ENCODE assay signal across 1 cellular context in the genomic region with DNA sequence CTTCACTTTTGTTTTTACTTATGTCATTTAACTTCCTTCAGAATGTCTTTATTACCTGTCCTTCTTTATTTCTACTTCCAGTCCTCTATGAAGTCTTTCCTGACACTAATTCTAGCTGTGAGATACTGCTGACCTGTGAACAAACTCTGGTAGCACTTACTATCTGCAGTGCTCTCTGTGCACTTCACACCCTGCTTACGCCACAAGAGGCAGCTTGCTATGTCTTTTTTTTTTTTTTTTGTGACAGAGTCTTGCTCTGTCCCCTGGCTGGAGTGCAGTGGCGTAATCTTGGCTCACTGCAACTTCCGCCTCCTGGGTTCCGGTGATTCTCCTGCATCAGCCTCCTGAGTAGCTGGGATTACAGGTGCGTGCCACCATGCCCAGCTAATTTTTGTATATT.
A peak's percentile ranks its signal among the peaks of the same experiment; 100 is the strongest.
TF ChIP-seq lines count a peak whose summit lies in the region.

No MANE protein-coding gene starts in this region.

TF ChIP-seq in HepG2, 621 proteins besides CTCF, POLR2A, EP300 and RAD21 (continued from another document and continues in another):
- TF ChIP-seq, protein P1, sequence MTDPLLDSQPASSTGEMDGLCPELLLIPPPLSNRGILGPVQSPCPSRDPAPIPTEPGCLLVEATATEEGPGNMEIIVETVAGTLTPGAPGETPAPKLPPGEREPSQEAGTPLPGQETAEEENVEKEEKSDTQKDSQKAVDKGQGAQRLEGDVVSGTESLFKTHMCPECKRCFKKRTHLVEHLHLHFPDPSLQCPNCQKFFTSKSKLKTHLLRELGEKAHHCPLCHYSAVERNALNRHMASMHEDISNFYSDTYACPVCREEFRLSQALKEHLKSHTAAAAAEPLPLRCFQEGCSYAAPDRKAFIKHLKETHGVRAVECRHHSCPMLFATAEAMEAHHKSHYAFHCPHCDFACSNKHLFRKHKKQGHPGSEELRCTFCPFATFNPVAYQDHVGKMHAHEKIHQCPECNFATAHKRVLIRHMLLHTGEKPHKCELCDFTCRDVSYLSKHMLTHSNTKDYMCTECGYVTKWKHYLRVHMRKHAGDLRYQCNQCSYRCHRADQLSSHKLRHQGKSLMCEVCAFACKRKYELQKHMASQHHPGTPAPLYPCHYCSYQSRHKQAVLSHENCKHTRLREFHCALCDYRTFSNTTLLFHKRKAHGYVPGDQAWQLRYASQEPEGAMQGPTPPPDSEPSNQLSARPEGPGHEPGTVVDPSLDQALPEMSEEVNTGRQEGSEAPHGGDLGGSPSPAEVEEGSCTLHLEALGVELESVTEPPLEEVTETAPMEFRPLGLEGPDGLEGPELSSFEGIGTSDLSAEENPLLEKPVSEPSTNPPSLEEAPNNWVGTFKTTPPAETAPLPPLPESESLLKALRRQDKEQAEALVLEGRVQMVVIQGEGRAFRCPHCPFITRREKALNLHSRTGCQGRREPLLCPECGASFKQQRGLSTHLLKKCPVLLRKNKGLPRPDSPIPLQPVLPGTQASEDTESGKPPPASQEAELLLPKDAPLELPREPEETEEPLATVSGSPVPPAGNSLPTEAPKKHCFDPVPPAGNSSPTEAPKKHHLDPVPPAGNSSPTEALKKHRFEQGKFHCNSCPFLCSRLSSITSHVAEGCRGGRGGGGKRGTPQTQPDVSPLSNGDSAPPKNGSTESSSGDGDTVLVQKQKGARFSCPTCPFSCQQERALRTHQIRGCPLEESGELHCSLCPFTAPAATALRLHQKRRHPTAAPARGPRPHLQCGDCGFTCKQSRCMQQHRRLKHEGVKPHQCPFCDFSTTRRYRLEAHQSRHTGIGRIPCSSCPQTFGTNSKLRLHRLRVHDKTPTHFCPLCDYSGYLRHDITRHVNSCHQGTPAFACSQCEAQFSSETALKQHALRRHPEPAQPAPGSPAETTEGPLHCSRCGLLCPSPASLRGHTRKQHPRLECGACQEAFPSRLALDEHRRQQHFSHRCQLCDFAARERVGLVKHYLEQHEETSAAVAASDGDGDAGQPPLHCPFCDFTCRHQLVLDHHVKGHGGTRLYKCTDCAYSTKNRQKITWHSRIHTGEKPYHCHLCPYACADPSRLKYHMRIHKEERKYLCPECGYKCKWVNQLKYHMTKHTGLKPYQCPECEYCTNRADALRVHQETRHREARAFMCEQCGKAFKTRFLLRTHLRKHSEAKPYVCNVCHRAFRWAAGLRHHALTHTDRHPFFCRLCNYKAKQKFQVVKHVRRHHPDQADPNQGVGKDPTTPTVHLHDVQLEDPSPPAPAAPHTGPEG (CRISPR knock-in tag; IDR thresholded peaks at IDR 0.05) = no peak
- TF ChIP-seq NFE2L1 (CRISPR knock-in tag; IDR thresholded peaks at IDR 0.05; ENCODE audit: borderline replicate concordance) = no peak
- no peak for TF ChIP-seq NPAS2 (CRISPR knock-in tag; IDR thresholded peaks at IDR 0.05; ENCODE audit: borderline replicate concordance)
- TF ChIP-seq, protein P2, sequence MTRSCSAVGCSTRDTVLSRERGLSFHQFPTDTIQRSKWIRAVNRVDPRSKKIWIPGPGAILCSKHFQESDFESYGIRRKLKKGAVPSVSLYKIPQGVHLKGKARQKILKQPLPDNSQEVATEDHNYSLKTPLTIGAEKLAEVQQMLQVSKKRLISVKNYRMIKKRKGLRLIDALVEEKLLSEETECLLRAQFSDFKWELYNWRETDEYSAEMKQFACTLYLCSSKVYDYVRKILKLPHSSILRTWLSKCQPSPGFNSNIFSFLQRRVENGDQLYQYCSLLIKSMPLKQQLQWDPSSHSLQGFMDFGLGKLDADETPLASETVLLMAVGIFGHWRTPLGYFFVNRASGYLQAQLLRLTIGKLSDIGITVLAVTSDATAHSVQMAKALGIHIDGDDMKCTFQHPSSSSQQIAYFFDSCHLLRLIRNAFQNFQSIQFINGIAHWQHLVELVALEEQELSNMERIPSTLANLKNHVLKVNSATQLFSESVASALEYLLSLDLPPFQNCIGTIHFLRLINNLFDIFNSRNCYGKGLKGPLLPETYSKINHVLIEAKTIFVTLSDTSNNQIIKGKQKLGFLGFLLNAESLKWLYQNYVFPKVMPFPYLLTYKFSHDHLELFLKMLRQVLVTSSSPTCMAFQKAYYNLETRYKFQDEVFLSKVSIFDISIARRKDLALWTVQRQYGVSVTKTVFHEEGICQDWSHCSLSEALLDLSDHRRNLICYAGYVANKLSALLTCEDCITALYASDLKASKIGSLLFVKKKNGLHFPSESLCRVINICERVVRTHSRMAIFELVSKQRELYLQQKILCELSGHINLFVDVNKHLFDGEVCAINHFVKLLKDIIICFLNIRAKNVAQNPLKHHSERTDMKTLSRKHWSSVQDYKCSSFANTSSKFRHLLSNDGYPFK (CRISPR knock-in tag; IDR thresholded peaks at IDR 0.05; ENCODE audit: borderline replicate concordance) = no peak
- no peak for TF ChIP-seq HMG20B (CRISPR knock-in tag; conservative IDR thresholded peaks at IDR 0.05)
- TF ChIP-seq ZNF878 (CRISPR knock-in tag; IDR thresholded peaks at IDR 0.05) = 0 out of 2 replicates have a peak, but pooled peaks have one; percentile 29
- TF ChIP-seq ZNF660 (CRISPR knock-in tag; IDR thresholded peaks at IDR 0.05; ENCODE audit: borderline replicate concordance, low read depth) = no peak
- TF ChIP-seq ZNF331 (CRISPR knock-in tag; IDR thresholded peaks at IDR 0.05) = no peak; the same call in 1 of the 2 replicates
- TF ChIP-seq KDM4B (CRISPR knock-in tag; IDR thresholded peaks at IDR 0.05) = no peak
- no peak for TF ChIP-seq GATA4 (IDR thresholded peaks at IDR 0.05; ENCODE audit: borderline replicate concordance, low read depth)
- no peak for TF ChIP-seq ZSCAN25 (CRISPR knock-in tag; IDR thresholded peaks at IDR 0.05)
- TF ChIP-seq HOXA7 (CRISPR knock-in tag; IDR thresholded peaks at IDR 0.05) = no peak
- TF ChIP-seq FOXK2 (IDR thresholded peaks at IDR 0.05) = no peak
- TF ChIP-seq, protein P3, sequence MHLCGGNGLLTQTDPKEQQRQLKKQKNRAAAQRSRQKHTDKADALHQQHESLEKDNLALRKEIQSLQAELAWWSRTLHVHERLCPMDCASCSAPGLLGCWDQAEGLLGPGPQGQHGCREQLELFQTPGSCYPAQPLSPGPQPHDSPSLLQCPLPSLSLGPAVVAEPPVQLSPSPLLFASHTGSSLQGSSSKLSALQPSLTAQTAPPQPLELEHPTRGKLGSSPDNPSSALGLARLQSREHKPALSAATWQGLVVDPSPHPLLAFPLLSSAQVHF (CRISPR knock-in tag; IDR thresholded peaks at IDR 0.05) = no peak
- no peak for TF ChIP-seq GTF2F1 (IDR thresholded peaks at IDR 0.05; ENCODE audit: low read length)
- no peak for TF ChIP-seq SYNCRIP (IDR thresholded peaks at IDR 0.05; ENCODE audit: insufficient read depth, low read depth, low read length)
- TF ChIP-seq, protein P4, sequence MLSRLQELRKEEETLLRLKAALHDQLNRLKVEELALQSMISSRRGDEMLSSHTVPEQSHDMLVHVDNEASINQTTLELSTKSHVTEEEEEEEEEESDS (CRISPR knock-in tag; IDR thresholded peaks at IDR 0.05; ENCODE audit: borderline replicate concordance) = no peak
- TF ChIP-seq, protein P5, sequence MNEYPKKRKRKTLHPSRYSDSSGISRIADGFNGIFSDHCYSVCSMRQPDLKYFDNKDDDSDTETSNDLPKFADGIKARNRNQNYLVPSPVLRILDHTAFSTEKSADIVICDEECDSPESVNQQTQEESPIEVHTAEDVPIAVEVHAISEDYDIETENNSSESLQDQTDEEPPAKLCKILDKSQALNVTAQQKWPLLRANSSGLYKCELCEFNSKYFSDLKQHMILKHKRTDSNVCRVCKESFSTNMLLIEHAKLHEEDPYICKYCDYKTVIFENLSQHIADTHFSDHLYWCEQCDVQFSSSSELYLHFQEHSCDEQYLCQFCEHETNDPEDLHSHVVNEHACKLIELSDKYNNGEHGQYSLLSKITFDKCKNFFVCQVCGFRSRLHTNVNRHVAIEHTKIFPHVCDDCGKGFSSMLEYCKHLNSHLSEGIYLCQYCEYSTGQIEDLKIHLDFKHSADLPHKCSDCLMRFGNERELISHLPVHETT (CRISPR knock-in tag; conservative IDR thresholded peaks at IDR 0.05) = no peak
- no peak for TF ChIP-seq HMG20A (CRISPR knock-in tag; IDR thresholded peaks at IDR 0.05; ENCODE audit: borderline replicate concordance)
- no peak for TF ChIP-seq SRSF9 (IDR thresholded peaks at IDR 0.05; ENCODE audit: borderline replicate concordance, insufficient read depth, low read depth, low read length, poor library complexity, severe bottlenecking)
- TF ChIP-seq, protein P6, sequence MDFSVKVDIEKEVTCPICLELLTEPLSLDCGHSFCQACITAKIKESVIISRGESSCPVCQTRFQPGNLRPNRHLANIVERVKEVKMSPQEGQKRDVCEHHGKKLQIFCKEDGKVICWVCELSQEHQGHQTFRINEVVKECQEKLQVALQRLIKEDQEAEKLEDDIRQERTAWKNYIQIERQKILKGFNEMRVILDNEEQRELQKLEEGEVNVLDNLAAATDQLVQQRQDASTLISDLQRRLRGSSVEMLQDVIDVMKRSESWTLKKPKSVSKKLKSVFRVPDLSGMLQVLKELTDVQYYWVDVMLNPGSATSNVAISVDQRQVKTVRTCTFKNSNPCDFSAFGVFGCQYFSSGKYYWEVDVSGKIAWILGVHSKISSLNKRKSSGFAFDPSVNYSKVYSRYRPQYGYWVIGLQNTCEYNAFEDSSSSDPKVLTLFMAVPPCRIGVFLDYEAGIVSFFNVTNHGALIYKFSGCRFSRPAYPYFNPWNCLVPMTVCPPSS (IDR thresholded peaks at IDR 0.05) = no peak
- TF ChIP-seq PAWR (CRISPR knock-in tag; IDR thresholded peaks at IDR 0.05; ENCODE audit: borderline replicate concordance) = no peak
- no peak for TF ChIP-seq GATAD1 (CRISPR knock-in tag; IDR thresholded peaks at IDR 0.05)
- TF ChIP-seq ARNTL (CRISPR knock-in tag; IDR thresholded peaks at IDR 0.05) = no peak
- TF ChIP-seq, protein P7, sequence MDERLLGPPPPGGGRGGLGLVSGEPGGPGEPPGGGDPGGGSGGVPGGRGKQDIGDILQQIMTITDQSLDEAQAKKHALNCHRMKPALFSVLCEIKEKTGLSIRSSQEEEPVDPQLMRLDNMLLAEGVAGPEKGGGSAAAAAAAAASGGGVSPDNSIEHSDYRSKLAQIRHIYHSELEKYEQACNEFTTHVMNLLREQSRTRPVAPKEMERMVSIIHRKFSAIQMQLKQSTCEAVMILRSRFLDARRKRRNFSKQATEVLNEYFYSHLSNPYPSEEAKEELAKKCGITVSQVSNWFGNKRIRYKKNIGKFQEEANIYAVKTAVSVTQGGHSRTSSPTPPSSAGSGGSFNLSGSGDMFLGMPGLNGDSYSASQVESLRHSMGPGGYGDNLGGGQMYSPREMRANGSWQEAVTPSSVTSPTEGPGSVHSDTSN (CRISPR knock-in tag; IDR thresholded peaks at IDR 0.05) = no peak
- TF ChIP-seq NR2C2 (CRISPR knock-in tag; IDR thresholded peaks at IDR 0.05; ENCODE audit: borderline replicate concordance) = no peak
- no peak for TF ChIP-seq ZNF563 (CRISPR knock-in tag; IDR thresholded peaks at IDR 0.05)
- TF ChIP-seq, protein P8, sequence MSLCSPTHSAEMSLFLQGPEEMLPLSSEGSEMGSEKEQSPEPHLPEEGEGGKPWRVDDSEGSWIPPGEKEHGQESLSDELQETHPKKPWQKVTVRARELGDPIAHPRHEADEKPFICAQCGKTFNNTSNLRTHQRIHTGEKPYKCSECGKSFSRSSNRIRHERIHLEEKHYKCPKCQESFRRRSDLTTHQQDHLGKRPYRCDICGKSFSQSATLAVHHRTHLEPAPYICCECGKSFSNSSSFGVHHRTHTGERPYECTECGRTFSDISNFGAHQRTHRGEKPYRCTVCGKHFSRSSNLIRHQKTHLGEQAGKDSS (CRISPR knock-in tag; IDR thresholded peaks at IDR 0.05; ENCODE audit: borderline replicate concordance, low read depth) = 0 out of 2 replicates have a peak, but pooled peaks have one; percentile 31
- TF ChIP-seq ZNF225 (CRISPR knock-in tag; IDR thresholded peaks at IDR 0.05) = no peak
- TF ChIP-seq, protein P9, sequence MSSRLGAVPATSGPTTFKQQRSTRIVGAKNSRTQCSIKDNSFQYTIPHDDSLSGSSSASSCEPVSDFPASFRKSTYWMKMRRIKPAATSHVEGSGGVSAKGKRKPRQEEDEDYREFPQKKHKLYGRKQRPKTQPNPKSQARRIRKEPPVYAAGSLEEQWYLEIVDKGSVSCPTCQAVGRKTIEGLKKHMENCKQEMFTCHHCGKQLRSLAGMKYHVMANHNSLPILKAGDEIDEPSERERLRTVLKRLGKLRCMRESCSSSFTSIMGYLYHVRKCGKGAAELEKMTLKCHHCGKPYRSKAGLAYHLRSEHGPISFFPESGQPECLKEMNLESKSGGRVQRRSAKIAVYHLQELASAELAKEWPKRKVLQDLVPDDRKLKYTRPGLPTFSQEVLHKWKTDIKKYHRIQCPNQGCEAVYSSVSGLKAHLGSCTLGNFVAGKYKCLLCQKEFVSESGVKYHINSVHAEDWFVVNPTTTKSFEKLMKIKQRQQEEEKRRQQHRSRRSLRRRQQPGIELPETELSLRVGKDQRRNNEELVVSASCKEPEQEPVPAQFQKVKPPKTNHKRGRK (CRISPR knock-in tag; IDR thresholded peaks at IDR 0.05) = no peak
- TF ChIP-seq MTA1 (CRISPR knock-in tag; IDR thresholded peaks at IDR 0.05; ENCODE audit: borderline replicate concordance) = no peak
- TF ChIP-seq MED8 (CRISPR knock-in tag; IDR thresholded peaks at IDR 0.05; ENCODE audit: insufficient replicate concordance) = no peak
- TF ChIP-seq, protein P10, sequence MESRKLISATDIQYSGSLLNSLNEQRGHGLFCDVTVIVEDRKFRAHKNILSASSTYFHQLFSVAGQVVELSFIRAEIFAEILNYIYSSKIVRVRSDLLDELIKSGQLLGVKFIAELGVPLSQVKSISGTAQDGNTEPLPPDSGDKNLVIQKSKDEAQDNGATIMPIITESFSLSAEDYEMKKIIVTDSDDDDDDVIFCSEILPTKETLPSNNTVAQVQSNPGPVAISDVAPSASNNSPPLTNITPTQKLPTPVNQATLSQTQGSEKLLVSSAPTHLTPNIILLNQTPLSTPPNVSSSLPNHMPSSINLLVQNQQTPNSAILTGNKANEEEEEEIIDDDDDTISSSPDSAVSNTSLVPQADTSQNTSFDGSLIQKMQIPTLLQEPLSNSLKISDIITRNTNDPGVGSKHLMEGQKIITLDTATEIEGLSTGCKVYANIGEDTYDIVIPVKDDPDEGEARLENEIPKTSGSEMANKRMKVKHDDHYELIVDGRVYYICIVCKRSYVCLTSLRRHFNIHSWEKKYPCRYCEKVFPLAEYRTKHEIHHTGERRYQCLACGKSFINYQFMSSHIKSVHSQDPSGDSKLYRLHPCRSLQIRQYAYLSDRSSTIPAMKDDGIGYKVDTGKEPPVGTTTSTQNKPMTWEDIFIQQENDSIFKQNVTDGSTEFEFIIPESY (CRISPR knock-in tag; IDR thresholded peaks at IDR 0.05) = 0 out of 2 replicates have a peak, but pooled peaks have one; percentile 31
- TF ChIP-seq CENPX (CRISPR knock-in tag; IDR thresholded peaks at IDR 0.05) = no peak
- no peak for TF ChIP-seq MAZ (IDR thresholded peaks at IDR 0.05; ENCODE audit: borderline replicate concordance, low read depth, low read length)
- no peak for TF ChIP-seq MAZ (CRISPR knock-in tag; IDR thresholded peaks at IDR 0.05; ENCODE audit: low read depth)
- no peak for TF ChIP-seq NFYB (CRISPR knock-in tag; IDR thresholded peaks at IDR 0.05)
- no peak for TF ChIP-seq FOSL1 (CRISPR knock-in tag; IDR thresholded peaks at IDR 0.05; ENCODE audit: borderline replicate concordance)
- TF ChIP-seq MATR3 (CRISPR knock-in tag; IDR thresholded peaks at IDR 0.05) = no peak
- TF ChIP-seq YY1 (IDR thresholded peaks at IDR 0.05; ENCODE audit: insufficient read depth, insufficient replicate concordance, low read depth, low read length) = no peak
- TF ChIP-seq ZFP36 (IDR thresholded peaks at IDR 0.05; ENCODE audit: borderline replicate concordance, low read depth, low read length, partially characterized antibody) = no peak
- TF ChIP-seq SALL1 (CRISPR knock-in tag; IDR thresholded peaks at IDR 0.05) = peak; percentile 52
- TF ChIP-seq CBX5 (CRISPR knock-in tag; IDR thresholded peaks at IDR 0.05; ENCODE audit: borderline replicate concordance) = no peak; the same call in 1 of the 2 replicates
- no peak for TF ChIP-seq NKX3-1 (CRISPR knock-in tag; IDR thresholded peaks at IDR 0.05)
- TF ChIP-seq ZNF232 (CRISPR knock-in tag; IDR thresholded peaks at IDR 0.05; ENCODE audit: borderline replicate concordance) = no peak
- no peak for TF ChIP-seq GABPA (IDR thresholded peaks at IDR 0.05; ENCODE audit: low read depth, low read length)
- peak; percentile 74 for TF ChIP-seq GABPA (CRISPR knock-in tag; IDR thresholded peaks at IDR 0.05; ENCODE audit: low read depth)
